ENCODE assay signal across 2 cellular contexts in the genomic region with DNA sequence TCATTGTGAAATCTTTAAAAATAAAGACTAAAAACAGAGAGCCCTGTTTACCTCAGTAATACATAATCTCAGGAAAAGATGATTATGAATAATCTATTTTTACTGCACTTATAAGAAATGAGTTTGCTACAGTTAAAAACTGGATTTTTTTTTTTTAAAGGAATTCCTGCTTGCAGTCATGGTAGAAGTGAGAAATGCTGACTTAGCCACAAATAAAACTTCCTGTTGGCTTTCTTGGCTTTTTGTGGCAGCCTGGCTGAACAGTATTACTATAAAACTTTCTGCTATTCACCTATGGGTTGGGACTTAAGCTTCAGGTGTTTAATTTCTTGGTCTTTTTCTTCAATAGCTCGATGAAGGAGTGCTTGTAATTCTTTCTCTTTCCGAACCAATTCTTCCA.
TF ChIP-seq lines count a peak whose summit lies in the region.

No MANE protein-coding gene starts in this region.

TF ChIP-seq in K562, 482 proteins besides CTCF, POLR2A, EP300 and RAD21 (continued from another document):
- TF ChIP-seq, protein P1, sequence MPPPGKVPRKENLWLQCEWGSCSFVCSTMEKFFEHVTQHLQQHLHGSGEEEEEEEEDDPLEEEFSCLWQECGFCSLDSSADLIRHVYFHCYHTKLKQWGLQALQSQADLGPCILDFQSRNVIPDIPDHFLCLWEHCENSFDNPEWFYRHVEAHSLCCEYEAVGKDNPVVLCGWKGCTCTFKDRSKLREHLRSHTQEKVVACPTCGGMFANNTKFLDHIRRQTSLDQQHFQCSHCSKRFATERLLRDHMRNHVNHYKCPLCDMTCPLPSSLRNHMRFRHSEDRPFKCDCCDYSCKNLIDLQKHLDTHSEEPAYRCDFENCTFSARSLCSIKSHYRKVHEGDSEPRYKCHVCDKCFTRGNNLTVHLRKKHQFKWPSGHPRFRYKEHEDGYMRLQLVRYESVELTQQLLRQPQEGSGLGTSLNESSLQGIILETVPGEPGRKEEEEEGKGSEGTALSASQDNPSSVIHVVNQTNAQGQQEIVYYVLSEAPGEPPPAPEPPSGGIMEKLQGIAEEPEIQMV (tag; conservative IDR thresholded peaks at IDR 0.05; ENCODE audit: low read depth) = no peak
- no peak for TF ChIP-seq NUFIP1 (IDR thresholded peaks at IDR 0.05; ENCODE audit: partially characterized antibody)
- no peak for TF ChIP-seq BRD9 (IDR thresholded peaks at IDR 0.05; ENCODE audit: low read depth, partially characterized antibody)
- no peak for TF ChIP-seq ELF4 (CRISPR knock-in tag; IDR thresholded peaks at IDR 0.05)
- TF ChIP-seq ZNF316 (IDR thresholded peaks at IDR 0.05) = peak; percentile 66
- no peak for TF ChIP-seq HDAC3 (IDR thresholded peaks at IDR 0.05; ENCODE audit: borderline replicate concordance, partially characterized antibody)
- TF ChIP-seq EZH2 (IDR thresholded peaks at IDR 0.05; ENCODE audit: borderline replicate concordance, low read depth, low read length) = no peak
- TF ChIP-seq MAFG (tag; conservative IDR thresholded peaks at IDR 0.05) = peak; percentile 63
- TF ChIP-seq, protein P2, sequence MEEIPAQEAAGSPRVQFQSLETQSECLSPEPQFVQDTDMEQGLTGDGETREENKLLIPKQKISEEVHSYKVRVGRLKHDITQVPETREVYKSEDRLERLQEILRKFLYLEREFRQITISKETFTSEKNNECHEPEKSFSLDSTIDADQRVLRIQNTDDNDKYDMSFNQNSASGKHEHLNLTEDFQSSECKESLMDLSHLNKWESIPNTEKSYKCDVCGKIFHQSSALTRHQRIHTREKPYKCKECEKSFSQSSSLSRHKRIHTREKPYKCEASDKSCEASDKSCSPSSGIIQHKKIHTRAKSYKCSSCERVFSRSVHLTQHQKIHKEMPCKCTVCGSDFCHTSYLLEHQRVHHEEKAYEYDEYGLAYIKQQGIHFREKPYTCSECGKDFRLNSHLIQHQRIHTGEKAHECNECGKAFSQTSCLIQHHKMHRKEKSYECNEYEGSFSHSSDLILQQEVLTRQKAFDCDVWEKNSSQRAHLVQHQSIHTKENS (CRISPR knock-in tag; IDR thresholded peaks at IDR 0.05) = no peak
- TF ChIP-seq POU5F1 (IDR thresholded peaks at IDR 0.05; ENCODE audit: borderline replicate concordance, low read depth, low read length, partially characterized antibody) = no peak

TF ChIP-seq in GM12891, 5 proteins besides CTCF, POLR2A, EP300 and RAD21 (continued from another document):
- no peak for TF ChIP-seq POLR2AphosphoS5 (IDR thresholded peaks at IDR 0.05; ENCODE audit: low read depth, low read length)
